19 cellular contexts compared by ENCODE assay signal in the genomic region with DNA sequence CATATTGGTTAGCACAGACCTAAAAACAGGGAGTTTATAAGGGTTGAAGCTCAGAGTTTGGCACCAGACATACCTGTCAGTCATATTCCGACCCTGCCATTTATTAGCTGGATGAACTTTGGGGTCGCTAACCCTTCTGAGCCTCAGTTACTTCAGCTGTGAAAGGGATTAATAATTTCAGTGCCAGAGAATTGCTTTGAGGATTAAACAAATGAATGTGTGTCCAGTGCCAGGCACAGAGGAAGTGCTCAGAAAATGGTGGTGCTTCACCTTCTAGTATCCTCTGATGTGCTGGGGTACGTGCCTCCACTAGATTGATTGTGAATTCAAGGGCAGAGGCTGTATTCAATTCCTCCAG. TPM values are rescaled to one million over a fixed set of nuclear protein-coding genes. Genes with fewer than 3 reads are reported as not detected.
A peak's percentile ranks its signal among the peaks of the same experiment; 100 is the strongest.
DNase-seq lines count a peak whose midpoint lies in the region; ATAC-seq, FAIRE-seq and TF ChIP-seq lines count a peak whose summit lies in the region.
"Had no signal": no experiment of that assay in that cellular context is flagged by ENCODE, and none has a peak within 500 bp of the region (broad histone marks: within the 10 kb centered on the region; RNA-seq: fewer than 3 reads in every experiment).

No MANE protein-coding gene starts in this region.

- TF ChIP-seq RAD21 in A549 (conservative IDR thresholded peaks at IDR 0.05 in 1 of 2, IDR thresholded peaks at IDR 0.05 in 1 of 2): no peak

- intact Hi-C loops in Right ventricle myocardium superior (cut with DNase I): no loop called here

- POLR2A ChIA-PET in A549 (lab: Yijun Ruan, JAX): no interaction called here

- no peaks in the 10 kb centered on the region for H3K36me3 ChIP-seq in cardiac muscle cell
- no peaks in the 10 kb centered on the region for H3K36me3 ChIP-seq in hepatocyte (replicated peaks; ENCODE audit: insufficient read depth, low read depth)
- no peaks in the 10 kb centered on the region for H3K36me3 ChIP-seq in MM.1S (replicated peaks; ENCODE audit: insufficient read depth, low read length)
- H3K36me3 ChIP-seq: BLaER1 had no signal

- H3K4me3 Mint-ChIP-seq in neural crest cell: peak overlapping the region; percentile 66
- H3K4me3 Mint-ChIP-seq: CD14-positive monocyte; CD4-positive, alpha-beta memory T cell; GM23338; HFFc6 had no signal

- TF ChIP-seq POLR2A in A549 (IDR thresholded peaks at IDR 0.05; ENCODE audit: low read length): no peak

- no peak for FAIRE-seq in A549 (lab: Jason Lieb, UNC)
- FAIRE-seq: H54 had no signal

- no peaks in the 10 kb centered on the region for H3K36me3 Mint-ChIP-seq in neural crest cell (ENCODE audit: low read depth)
- H3K36me3 Mint-ChIP-seq: CD14-positive monocyte; CD4-positive, alpha-beta memory T cell had no signal

- no peak for TF ChIP-seq EP300 in A549 (IDR thresholded peaks at IDR 0.05)

- H3K79me2 ChIP-seq in hepatocyte (no peaks in the 10 kb centered on the region), MM.1S (ENCODE audit: low read length) (0 out of 2 replicates have a peak, but pooled peaks cover 4% of the 10 kb centered on the region)

- peaks cover 22% of the 10 kb centered on the region for H3K4me1 Mint-ChIP-seq in neural crest cell

- WGBS in A549 (ENCODE audit: missing lambda C conversion rate): 90% methylated on average over 3 of the region's 3 CpGs
- 90% methylated on average over 3 of the region's 3 CpGs for WGBS in hepatocyte (ENCODE audit: low lambda C conversion rate, missing lambda C conversion rate)

- H3K27me3 ChIP-seq in cardiac muscle cell (no peaks in the 10 kb centered on the region), hepatocyte (no peaks in the 10 kb centered on the region), MM.1S (replicated peaks; ENCODE audit: insufficient read depth, low read length) (no peaks in the 10 kb centered on the region)
- H3K27me3 ChIP-seq: BLaER1 had no signal

- TF ChIP-seq CTCF in cardiac muscle cell (IDR thresholded peaks at IDR 0.05; ENCODE audit: low read depth, low read length): no peak
- TF ChIP-seq CTCF in A549 (IDR thresholded peaks at IDR 0.05): no peak
- no peak for TF ChIP-seq CTCF in hepatocyte (IDR thresholded peaks at IDR 0.05; ENCODE audit: poor library complexity)
- TF ChIP-seq CTCF in neural crest cell (conservative IDR thresholded peaks at IDR 0.05): no peak
- TF ChIP-seq CTCF in MM.1S (IDR thresholded peaks at IDR 0.05; ENCODE audit: low read length): no peak

- H2AFZ ChIP-seq in hepatocyte: no peak overlapping the region
- no peak overlapping the region for H2AFZ ChIP-seq in MM.1S (ENCODE audit: low read length)
- H2AFZ ChIP-seq: GM23338 had no signal

- CTCF ChIA-PET in A549 (lab: Yijun Ruan, JAX): interaction anchor here (1.6 to 8.5 kb wide), 3 partner anchors 12 to 289 kb away, joined by 3 to 120 read pairs (median 72); no protein-coding TSS in a partner anchor

- H4K20me1 ChIP-seq in hepatocyte (ENCODE audit: insufficient read depth, poor library complexity, severe bottlenecking) (no peaks in the 10 kb centered on the region), MM.1S (ENCODE audit: insufficient read depth, low read length) (no peaks in the 10 kb centered on the region)

- H3K4me3 ChIP-seq in cardiac muscle cell (no peak overlapping the region), A549 (no peak overlapping the region), hepatocyte (no peak overlapping the region), MM.1S (ENCODE audit: low read length) (no peak overlapping the region)
- H3K4me3 ChIP-seq: BLaER1, GM23338 had no signal

- H3K9ac ChIP-seq in MM.1S (ENCODE audit: low read length): no peak overlapping the region
- H3K9ac ChIP-seq: BLaER1 had no signal

- no peaks in the 10 kb centered on the region for H3K9me3 ChIP-seq in cardiac muscle cell (ENCODE audit: low read depth)
- no peaks in the 10 kb centered on the region for H3K9me3 ChIP-seq in A549
- H3K9me3 ChIP-seq in hepatocyte (ENCODE audit: low read depth): no peaks in the 10 kb centered on the region
- no peaks in the 10 kb centered on the region for H3K9me3 ChIP-seq in MM.1S (replicated peaks; ENCODE audit: insufficient read depth, low read length)
- H3K9me3 ChIP-seq: BLaER1 had no signal

- H3F3A ChIP-seq in MM.1S (ENCODE audit: insufficient read depth, low read length): peaks cover 17% of the 10 kb centered on the region

- H3K9me3 Mint-ChIP-seq in neural crest cell: no peaks in the 10 kb centered on the region
- H3K9me3 Mint-ChIP-seq: GM23338, HFFc6 had no signal

- H3K4me1 ChIP-seq in cardiac muscle cell (ENCODE audit: low read depth) (peaks cover 42% of the 10 kb centered on the region), A549 (peaks cover 44% of the 10 kb centered on the region), hepatocyte (ENCODE audit: insufficient read depth) (peaks cover 31% of the 10 kb centered on the region), MM.1S (ENCODE audit: low read length) (peaks cover 19% of the 10 kb centered on the region)

- ATAC-seq in Right ventricle myocardium superior (ENCODE audit: poor library complexity) (no peak), A549 (no peak)
- ATAC-seq: GM23338 had no signal

- no peaks in the 10 kb centered on the region for H3K9me2 ChIP-seq in hepatocyte (replicated peaks; ENCODE audit: insufficient read depth)
- H3K9me2 ChIP-seq in MM.1S (replicated peaks; ENCODE audit: insufficient read depth, low read length): no peaks in the 10 kb centered on the region

- H3K27ac Mint-ChIP-seq in neural crest cell (ENCODE audit: unreplicated experiment): no peak overlapping the region
- H3K27ac Mint-ChIP-seq: CD14-positive monocyte, GM23338, HFFc6 had no signal

- peak overlapping the region; percentile 41 for H3K27ac ChIP-seq in cardiac muscle cell
- H3K27ac ChIP-seq in A549: peak overlapping the region in 1 of 2 experiments; percentile 35; a peak in 2 of 6 replicates
- H3K27ac ChIP-seq in hepatocyte: peak overlapping the region; percentile 31
- no peak overlapping the region for H3K27ac ChIP-seq in MM.1S (ENCODE audit: low read length)
- H3K27ac ChIP-seq: 22Rv1, BLaER1, HL-60 had no signal

- H3K4me2 ChIP-seq in A549 (peak overlapping the region; percentile 22; the same call in 1 of the 3 replicates), hepatocyte (no peak overlapping the region), MM.1S (ENCODE audit: low read depth, low read length) (no peak overlapping the region)
- H3K4me2 ChIP-seq: BLaER1, GM23338 had no signal

- no peak for DNase-seq in cardiac muscle cell (ENCODE audit: low read depth in 1 of 2, low spot score in 1 of 2)
- DNase-seq in Right ventricle myocardium superior: no peak
- DNase-seq in A549 (ENCODE audit: low read depth in 1 of 2, low spot score in 1 of 2): no peak
- DNase-seq in hepatocyte (ENCODE audit: low spot score): no peak
- DNase-seq in neural crest cell (ENCODE audit: low read depth, low spot score): no peak
- no peak for DNase-seq in MM.1S
- DNase-seq in NCI-H82 (lab: John Stamatoyannopoulos, UW): no peak
- DNase-seq: Calu3; CD4-positive, alpha-beta memory T cell; DMS79 treated with DMSO at 0.1 percent for 48 hours; GF-D8; HCEC 1CT; HFFc6 had no signal

- H3K27me3 Mint-ChIP-seq in neural crest cell (ENCODE audit: low read depth): peaks cover 7% of the 10 kb centered on the region

TF ChIP-seq in A549, 52 proteins besides CTCF, POLR2A, EP300 and RAD21 (continues in another document):
- TF ChIP-seq CEBPB (IDR thresholded peaks at IDR 0.05): no peak
- TF ChIP-seq NPAS2 (CRISPR knock-in tag; IDR thresholded peaks at IDR 0.05; ENCODE audit: borderline replicate concordance): no peak
- no peak for TF ChIP-seq ZNF302 (CRISPR knock-in tag; IDR thresholded peaks at IDR 0.05)
- no peak for TF ChIP-seq SREBF2 (IDR thresholded peaks at IDR 0.05)
- no peak for TF ChIP-seq FOSL2 (IDR thresholded peaks at IDR 0.05)
- TF ChIP-seq FOSL2 (CRISPR knock-in tag; IDR thresholded peaks at IDR 0.05): no peak
- TF ChIP-seq EHF (CRISPR knock-in tag; IDR thresholded peaks at IDR 0.05): no peak
- TF ChIP-seq HES2 (IDR thresholded peaks at IDR 0.05): no peak
- TF ChIP-seq, protein P1, sequence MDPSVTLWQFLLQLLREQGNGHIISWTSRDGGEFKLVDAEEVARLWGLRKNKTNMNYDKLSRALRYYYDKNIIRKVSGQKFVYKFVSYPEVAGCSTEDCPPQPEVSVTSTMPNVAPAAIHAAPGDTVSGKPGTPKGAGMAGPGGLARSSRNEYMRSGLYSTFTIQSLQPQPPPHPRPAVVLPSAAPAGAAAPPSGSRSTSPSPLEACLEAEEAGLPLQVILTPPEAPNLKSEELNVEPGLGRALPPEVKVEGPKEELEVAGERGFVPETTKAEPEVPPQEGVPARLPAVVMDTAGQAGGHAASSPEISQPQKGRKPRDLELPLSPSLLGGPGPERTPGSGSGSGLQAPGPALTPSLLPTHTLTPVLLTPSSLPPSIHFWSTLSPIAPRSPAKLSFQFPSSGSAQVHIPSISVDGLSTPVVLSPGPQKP (IDR thresholded peaks at IDR 0.05; ENCODE audit: low read depth, low read length): no peak
- no peak for TF ChIP-seq SMC3 (IDR thresholded peaks at IDR 0.05)
- no peak for TF ChIP-seq EHMT2 (IDR thresholded peaks at IDR 0.05; ENCODE audit: low read depth)
- no peak for TF ChIP-seq JUNB (IDR thresholded peaks at IDR 0.05)
- TF ChIP-seq KDM5A (IDR thresholded peaks at IDR 0.05): no peak
- TF ChIP-seq POLR2AphosphoS2 (conservative IDR thresholded peaks at IDR 0.05; ENCODE audit: low read length): no peak
- no peak for TF ChIP-seq CBX8 (IDR thresholded peaks at IDR 0.05)
- no peak for TF ChIP-seq BHLHE40 (IDR thresholded peaks at IDR 0.05; ENCODE audit: low read depth, low read length)
- TF ChIP-seq ZFP36 (IDR thresholded peaks at IDR 0.05; ENCODE audit: borderline replicate concordance, partially characterized antibody): no peak

RNA-seq across cellular contexts. Expression of gene EPB41L1, which starts 4.1 kb away (rescaled TPM):
- 66.7 and 83.5 TPM in 2 replicates for total RNA-seq in cardiac muscle cell
- 34.3 and 48.0 TPM in 2 replicates for polyA plus RNA-seq in cardiac muscle cell
- total RNA-seq in Right ventricle myocardium superior: 14.8 TPM
- polyA plus RNA-seq in A549 (2011; rRNA removed): 45.9 and 50.0 TPM in 2 replicates
- 45.6 and 53.1 TPM in 2 replicates for polyA plus RNA-seq in A549 (2012; cell fraction: cytosol; rRNA removed)
- 55.6 and 60.8 TPM in 2 replicates for polyA plus RNA-seq in A549 (2012; cell fraction: nucleus; rRNA removed)
- 81.6 to 94.4 TPM (median 84.2 TPM) in 3 replicates for polyA plus RNA-seq in A549 (2017; fragmentation: RNase III; extraction: RNeasy Plus Mini Kit Qiagen cat#74134 plus additional on column Dnase treatment)
- 42.9 and 66.1 TPM in 2 replicates for polyA minus RNA-seq in A549 (2011; rRNA and poly(A)+ RNA removed)
- total RNA-seq in hepatocyte: 32.6 and 36.4 TPM in 2 replicates
- 21.4 and 25.2 TPM in 2 replicates for polyA plus RNA-seq in hepatocyte
- total RNA-seq in neural crest cell: 30.6 and 33.1 TPM in 2 replicates
- polyA plus RNA-seq: CD14-positive monocyte; CD4-positive, alpha-beta memory T cell had no signal
